19 cellular contexts compared by ENCODE assay signal in genomic region chr12:65656156-65656885, GRCh38.
DNase-seq lines count a peak whose midpoint lies in the region; ATAC-seq and TF ChIP-seq lines count a peak whose summit lies in the region.
"Had no signal": no experiment of that assay in that cellular context is flagged by ENCODE, and none has a peak within 500 bp of the region (broad histone marks: within the 10 kb centered on the region; RNA-seq: fewer than 3 reads in every experiment).

No MANE protein-coding gene starts in this region.

- H3K4me3 Mint-ChIP-seq in GM23338 (no peak overlapping the region), WTC11 (no peak overlapping the region)
- H3K4me3 Mint-ChIP-seq: activated B cell treated with CpG ODN at 0.5 μM for 24 hours; activated naive CD4-positive, alpha-beta T cell treated with anti-CD3 and anti-CD28 coated beads for 36 hours; CD4-positive, CD25-positive, alpha-beta regulatory T cell; T-cell had no signal

- H3K36me3 ChIP-seq in GM23338 (ENCODE audit: insufficient read depth), result no peaks in the 10 kb centered on the region
- H3K36me3 ChIP-seq in Panc1 (ENCODE audit: control insufficient read depth, insufficient read depth, low read length), result no peaks in the 10 kb centered on the region
- H3K36me3 ChIP-seq in mammary epithelial cell (ENCODE audit: insufficient read depth, low read length), result no peaks in the 10 kb centered on the region
- no peaks in the 10 kb centered on the region for H3K36me3 ChIP-seq in osteoblast (ENCODE audit: insufficient read depth, low read length)
- H3K36me3 ChIP-seq: neutrophil, Peyer's patch, tibial nerve had no signal

- H3K27ac ChIP-seq in GM23338 (ENCODE audit: low read depth) (no peak overlapping the region), Panc1 (ENCODE audit: low read length) (peak overlapping the region; percentile 45), mammary epithelial cell (ENCODE audit: insufficient read depth, low read depth, low read length) (peak overlapping the region; percentile 97), osteoblast (ENCODE audit: low read depth, low read length) (peak overlapping the region; percentile 97)
- H3K27ac ChIP-seq: neutrophil, Peyer's patch, tibial nerve had no signal

- POLR2A ChIA-PET in Panc1 (lab: Charles Lee) (no interaction called here), WTC11 (lab: Charles Lee) (no interaction called here)

- 0 out of 2 replicates have a peak overlapping the region, but pooled peaks have one; percentile 12 for H3K4me2 ChIP-seq in GM23338
- peak overlapping the region; percentile 16 for H3K4me2 ChIP-seq in mammary epithelial cell (ENCODE audit: insufficient read depth, low read depth, low read length)
- peak overlapping the region; percentile 24 for H3K4me2 ChIP-seq in osteoblast (ENCODE audit: insufficient read depth, low read length)

- DNase-seq in GM23338 (ENCODE audit: low spot score) (no peak), Panc1 (ENCODE audit: low read depth, low spot score) (no peak), mammary epithelial cell (no peak), osteoblast (ENCODE audit: insufficient read length, low spot score, missing footprints) (peak; percentile 60), OCI-M2 (lab: John Stamatoyannopoulos, UW; ENCODE audit: unreplicated experiment) (no peak), WTC11 (ENCODE audit: low spot score) (no peak)
- DNase-seq: activated B cell treated with CpG ODN at 0.5 μM for 24 hours; CD4-positive, CD25-positive, alpha-beta regulatory T cell; DMS79 treated with DMSO at 0.1 percent for 48 hours; effector memory CD4-positive, alpha-beta T cell; NCI-H2029 treated with DMSO at 0.1 percent for 48 hours; NCI-H69; Peyer's patch; T-cell had no signal

- no peaks in the 10 kb centered on the region for H3K9me3 Mint-ChIP-seq in GM23338
- H3K9me3 Mint-ChIP-seq in WTC11, result no peaks in the 10 kb centered on the region
- H3K9me3 Mint-ChIP-seq: activated B cell treated with CpG ODN at 0.5 μM for 24 hours; activated naive CD4-positive, alpha-beta T cell treated with anti-CD3 and anti-CD28 coated beads for 36 hours had no signal

- peaks cover 10% of the 10 kb centered on the region; the same call in 1 of the 2 replicates for H3K9me3 ChIP-seq in Panc1 (ENCODE audit: control insufficient read depth, insufficient read depth, low read depth, low read length)
- no peaks in the 10 kb centered on the region for H3K9me3 ChIP-seq in mammary epithelial cell (replicated peaks; ENCODE audit: insufficient read depth, low read length)
- no peaks in the 10 kb centered on the region for H3K9me3 ChIP-seq in osteoblast (ENCODE audit: low read depth, low read length)
- H3K9me3 ChIP-seq: neutrophil, Peyer's patch, tibial nerve had no signal

- H3K9me2 ChIP-seq in GM23338 (ENCODE audit: insufficient read depth), result peaks cover 7% of the 10 kb centered on the region; the same call in 1 of the 2 replicates

- no peak overlapping the region for H2AFZ ChIP-seq in GM23338
- no peak overlapping the region for H2AFZ ChIP-seq in mammary epithelial cell (ENCODE audit: low read depth, low read length)
- no peak overlapping the region for H2AFZ ChIP-seq in osteoblast (ENCODE audit: low read length)

- peaks cover 30% of the 10 kb centered on the region for H3K4me1 Mint-ChIP-seq in GM23338
- peaks cover 37% of the 10 kb centered on the region for H3K4me1 Mint-ChIP-seq in WTC11
- H3K4me1 Mint-ChIP-seq: activated B cell treated with CpG ODN at 0.5 μM for 24 hours; CD4-positive, CD25-positive, alpha-beta regulatory T cell; T-cell had no signal

- peaks cover 12% of the 10 kb centered on the region for H3K4me1 ChIP-seq in GM23338 (ENCODE audit: insufficient read depth)
- peaks cover 3% of the 10 kb centered on the region; the same call in 1 of the 2 replicates for H3K4me1 ChIP-seq in Panc1 (ENCODE audit: control insufficient read depth, insufficient read depth, low read length)
- H3K4me1 ChIP-seq in mammary epithelial cell (ENCODE audit: insufficient read depth, low read length), result peaks cover 31% of the 10 kb centered on the region
- H3K4me1 ChIP-seq in osteoblast (ENCODE audit: insufficient read depth, low read length), result peaks cover 31% of the 10 kb centered on the region
- H3K4me1 ChIP-seq: Peyer's patch, tibial nerve had no signal

- H4K20me1 ChIP-seq in GM23338 (replicated peaks; ENCODE audit: insufficient read depth), result no peaks in the 10 kb centered on the region
- no peaks in the 10 kb centered on the region for H4K20me1 ChIP-seq in mammary epithelial cell (ENCODE audit: insufficient read depth, low read length)
- no peaks in the 10 kb centered on the region for H4K20me1 ChIP-seq in osteoblast (ENCODE audit: insufficient read depth, low read length)

- in situ Hi-C loops in Panc1 (cut with HindIII; ENCODE audit: low pct_unique_long_range_greater_than_20kb, low sequenced_read_pairs), result no loop called here
- in situ Hi-C loops in mammary epithelial cell (cut with MboI; ENCODE audit: low sequenced_read_pairs in 2 of 2), result no loop called here

- WGBS in mammary epithelial cell (ENCODE audit: low coverage, missing lambda C conversion rate), result 20% methylated on average over 2 of the region's 2 CpGs

- BruUV-seq in Panc1 (replicated peaks; lab: Mats Ljungman, UMichigan) (no TSS peak), mammary epithelial cell (replicated peaks; lab: Mats Ljungman, UMichigan) (TSS peak; percentile 75)

- H3K27me3 Mint-ChIP-seq in GM23338 (ENCODE audit: insufficient read depth, low read depth, poor library complexity) (peaks cover 4% of the 10 kb centered on the region), WTC11 (ENCODE audit: low read depth) (peaks cover 5% of the 10 kb centered on the region)
- H3K27me3 Mint-ChIP-seq: activated B cell treated with CpG ODN at 0.5 μM for 24 hours had no signal

- dilution Hi-C loops in mammary epithelial cell (cut with HindIII; ENCODE audit: low sequenced_read_pairs), result no loop called here

- H3F3A ChIP-seq in GM23338 (replicated peaks; ENCODE audit: low read depth), result no peaks in the 10 kb centered on the region

- intact Hi-C loops in Panc1 (cut with micrococcal nuclease; ENCODE audit: unreplicated experiment), result no loop called here
- intact Hi-C loops in mammary epithelial cell (cut with micrococcal nuclease), result no loop called here

- H3K79me2 ChIP-seq in GM23338 (replicated peaks; ENCODE audit: insufficient read depth), result no peaks in the 10 kb centered on the region
- H3K79me2 ChIP-seq in mammary epithelial cell (ENCODE audit: insufficient read depth, low read length), result no peaks in the 10 kb centered on the region
- no peaks in the 10 kb centered on the region for H3K79me2 ChIP-seq in osteoblast (ENCODE audit: insufficient read depth, low read length)

- H3K4me3 ChIP-seq in GM23338 (no peak overlapping the region), Panc1 (ENCODE audit: low read depth in 2 of 2, low read length in 2 of 2) (no peak overlapping the region), mammary epithelial cell (replicated peaks in 1 of 3; ENCODE audit: insufficient read depth in 1 of 3, low read depth in 2 of 3, low read length in 3 of 3) (no peak overlapping the region), osteoblast (ENCODE audit: insufficient read depth, low read length) (no peak overlapping the region)
- H3K4me3 ChIP-seq: Peyer's patch, tibial nerve had no signal

- CTCF ChIA-PET in Panc1 (lab: Charles Lee) (no interaction called here), mammary epithelial cell (lab: Charles Lee; ENCODE audit: low non-redundant PET) (no interaction called here), WTC11 (lab: Charles Lee) (no interaction called here)

- H3K36me3 Mint-ChIP-seq in GM23338 (ENCODE audit: low read depth) (no peaks in the 10 kb centered on the region), WTC11 (no peaks in the 10 kb centered on the region)
- H3K36me3 Mint-ChIP-seq: CD4-positive, CD25-positive, alpha-beta regulatory T cell; T-cell had no signal

- ATAC-seq in GM23338, result no peak
- ATAC-seq in Panc1, result peak; percentile 64
- ATAC-seq in HG03565 (IDR thresholded peaks at IDR 0.05; ENCODE audit: unreplicated experiment), result no peak
- no peak for ATAC-seq in WTC11
- ATAC-seq: sciatic nerve, T-cell had no signal

- TF ChIP-seq CTCF in GM23338 (conservative IDR thresholded peaks at IDR 0.05; ENCODE audit: low read depth in 2 of 2) (no peak), Panc1 (IDR thresholded peaks at IDR 0.05) (no peak), mammary epithelial cell (conservative IDR thresholded peaks at IDR 0.05 in 1 of 2, IDR thresholded peaks at IDR 0.05 in 1 of 2; ENCODE audit: extremely low read depth in 1 of 2, insufficient read depth in 1 of 2, low read depth in 1 of 2, low read length in 2 of 2) (no peak), osteoblast (IDR thresholded peaks at IDR 0.05; ENCODE audit: extremely low read depth, low read depth, low read length) (no peak), WTC11 (IDR thresholded peaks at IDR 0.05) (no peak)

- H3K27me3 ChIP-seq in GM23338 (ENCODE audit: insufficient read depth) (no peaks in the 10 kb centered on the region; the same call in 1 of the 2 replicates), Panc1 (ENCODE audit: control insufficient read depth, insufficient read depth, low read length) (no peaks in the 10 kb centered on the region), mammary epithelial cell (ENCODE audit: insufficient read depth, low read length) (no peaks in the 10 kb centered on the region), osteoblast (ENCODE audit: insufficient read depth, low read length) (no peaks in the 10 kb centered on the region)
- H3K27me3 ChIP-seq: Peyer's patch, tibial nerve had no signal

- peak overlapping the region; percentile 54 for H3K9ac ChIP-seq in mammary epithelial cell (ENCODE audit: insufficient read depth, low read length)

- H3K27ac Mint-ChIP-seq in GM23338, result no peak overlapping the region
- no peak overlapping the region for H3K27ac Mint-ChIP-seq in WTC11
- H3K27ac Mint-ChIP-seq: activated B cell treated with CpG ODN at 0.5 μM for 24 hours; CD4-positive, CD25-positive, alpha-beta regulatory T cell; T-cell had no signal

TF ChIP-seq in WTC11, 78 proteins besides CTCF, POLR2A, EP300 and RAD21 (continues in another document):
- no peak for TF ChIP-seq ZBTB43 (CRISPR knock-in tag; IDR thresholded peaks at IDR 0.05)
- no peak for TF ChIP-seq MYBL2 (CRISPR knock-in tag; IDR thresholded peaks at IDR 0.05)
